8 cellular contexts compared by ENCODE assay signal in genomic region chr9:37026085-37026935, GRCh38. TPM values are rescaled to one million over a fixed set of nuclear protein-coding genes. Genes with fewer than 3 reads are reported as not detected.
A peak's percentile ranks its signal among the peaks of the same experiment; 100 is the strongest.
DNase-seq lines count a peak whose midpoint lies in the region; ATAC-seq and TF ChIP-seq lines count a peak whose summit lies in the region.
"Had no signal": no experiment of that assay in that cellular context is flagged by ENCODE, and none has a peak within 500 bp of the region (broad histone marks: within the 10 kb centered on the region; RNA-seq: fewer than 3 reads in every experiment).

No MANE protein-coding gene starts in this region.

- H3K4me1 ChIP-seq in ES-I3 (ENCODE audit: insufficient read depth, low read length) (no peaks in the 10 kb centered on the region; the same call in 1 of the 2 replicates), ovary (ENCODE audit: insufficient read depth) (peaks cover 14% of the 10 kb centered on the region)

- H3K27ac Mint-ChIP-seq in IgD-negative memory B cell, result peak overlapping the region; percentile 89 to 99 (median 95)
- H3K27ac Mint-ChIP-seq in brain, result no peak overlapping the region
- H3K27ac Mint-ChIP-seq in osteocyte (ENCODE audit: unreplicated experiment), result no peak overlapping the region

- H3K36me3 Mint-ChIP-seq in IgD-negative memory B cell (peaks cover 7% of the 10 kb centered on the region), brain (no peaks in the 10 kb centered on the region), osteocyte (ENCODE audit: unreplicated experiment) (no peaks in the 10 kb centered on the region)

- H3K9ac ChIP-seq in ES-I3 (ENCODE audit: low read depth, low read length), result peak overlapping the region; percentile 44; the same call in 1 of the 2 replicates

- H3K9me3 Mint-ChIP-seq in IgD-negative memory B cell (no peaks in the 10 kb centered on the region), brain (peaks cover 3 to 4% (median 3%) of the 10 kb centered on the region in 5 experiments), osteocyte (ENCODE audit: unreplicated experiment) (no peaks in the 10 kb centered on the region)

- 2 to 4% (median 2%) methylated on average over 39 to 63 of the region's 63 CpGs for WGBS in ovary, 3 donors

- H3K4me3 ChIP-seq in ovary, result no peak overlapping the region

- no peak for TF ChIP-seq POLR2A in ovary (IDR thresholded peaks at IDR 0.05)

- intact Hi-C loops in ovary (cut with DNase I), result no loop called here

- no peak for TF ChIP-seq EP300 in ovary (IDR thresholded peaks at IDR 0.05)

- H3K27ac ChIP-seq in ovary, result no peak overlapping the region

- DNase-seq in osteocyte (ENCODE audit: extremely low spot score, unreplicated experiment) (no peak), globus pallidus (ENCODE audit: low spot score) (no peak), ovary (no peak)

- H3K4me1 Mint-ChIP-seq in IgD-negative memory B cell (peaks cover 50 to 59% (median 56%) of the 10 kb centered on the region in 3 donors), brain (peaks cover 23% of the 10 kb centered on the region), osteocyte (ENCODE audit: unreplicated experiment) (peaks cover 19% of the 10 kb centered on the region)

- TF ChIP-seq CTCF in brain (conservative IDR thresholded peaks at IDR 0.05) (no peak), osteocyte (IDR thresholded peaks at IDR 0.05) (no peak), ovary (IDR thresholded peaks at IDR 0.05) (no peak)

- H3K9me3 ChIP-seq in ES-I3 (ENCODE audit: control insufficient read depth, insufficient read depth, low read length) (no peaks in the 10 kb centered on the region; the same call in 1 of the 2 replicates), ovary (no peaks in the 10 kb centered on the region)

- H3K27me3 ChIP-seq in ovary, result peaks cover 7% of the 10 kb centered on the region

- H3K27me3 Mint-ChIP-seq in IgD-negative memory B cell (peaks cover 5% of the 10 kb centered on the region), brain (peaks cover 100% of the 10 kb centered on the region), osteocyte (ENCODE audit: unreplicated experiment) (peaks cover 79% of the 10 kb centered on the region)

- H3K36me3 ChIP-seq in ES-I3 (ENCODE audit: insufficient read depth, low read length) (no peaks in the 10 kb centered on the region), ovary (no peaks in the 10 kb centered on the region)

- H3K4me3 Mint-ChIP-seq in IgD-negative memory B cell (peak overlapping the region; percentile 94 to 100 (median 98)), brain (peak overlapping the region; percentile 66 to 80 (median 77)), osteocyte (ENCODE audit: unreplicated experiment) (peak overlapping the region; percentile 72)

- ATAC-seq in GM19351 (IDR thresholded peaks at IDR 0.05; ENCODE audit: unreplicated experiment), result no peak

RNA-seq across cellular contexts. Expression of gene PAX5, which starts 7.8 kb away (rescaled TPM):
- polyA plus RNA-seq in IgD-negative memory B cell (65.3 TPM), brain (ENCODE audit: insufficient read depth, low read depth, low replicate concordance) (18.7 TPM), ovary (under 1 TPM in 1 of 2 donors, not detected in 1; 0.02 TPM)
- total RNA-seq in osteocyte (not detected in 2 replicates), ovary (under 1 TPM in 2 of 7 donors, not detected in 5; 0.05 to 0.28 TPM)
- total RNA-seq: kidney epithelial cell had no signal

Comparison
In these comparisons a context has a peak if more than half of its experiments do, and no peak if none do; other contexts are left out.
1. H3K27ac Mint-ChIP-seq: peak in IgD-negative memory B cell (3 of 3); none in brain (0 of 5) and osteocyte (single experiment).
2. RNA of gene PAX5, which starts 7.8 kb away (polyA plus RNA-seq): 65.3 TPM in IgD-negative memory B cell (single experiment) and 18.7 TPM in brain (single experiment); 0.02 TPM in ovary; every median in the first group is over 10 times any median in the second.
3. Peak in every context shown above with its lines, with median percentiles within 50 percentile points of each other: H3K4me3 Mint-ChIP-seq.